ENCODE assay signal across 13 cellular contexts in genomic region chr17:2081564-2081963, GRCh38. TPM values are rescaled to one million over a fixed set of nuclear protein-coding genes. Genes with fewer than 3 reads are reported as not detected.
A peak's percentile ranks its signal among the peaks of the same experiment; 100 is the strongest.
DNase-seq lines count a peak whose midpoint lies in the region; ATAC-seq and TF ChIP-seq lines count a peak whose summit lies in the region.
"Had no signal": no experiment of that assay in that cellular context is flagged by ENCODE, and none has a peak within 500 bp of the region (broad histone marks: within the 10 kb centered on the region; RNA-seq: fewer than 3 reads in every experiment).

No MANE protein-coding gene starts in this region.

- H3K9me3 Mint-ChIP-seq in activated T-helper 17 cell treated with anti-CD3 and anti-CD28 coated beads, Interleukin-2, amount 50 U/mL, for 72 hours = no peaks in the 10 kb centered on the region
- no peaks in the 10 kb centered on the region for H3K9me3 Mint-ChIP-seq in H9

- ATAC-seq in heart left ventricle = no peak
- no peak for ATAC-seq in right cardiac atrium
- peak; percentile 75 for ATAC-seq in activated T-helper 17 cell treated with anti-CD3 and anti-CD28 coated beads, Interleukin-2, amount 50 U/mL, for 72 hours (replicated peaks)

- H3T11ph ChIP-seq in H9 (ENCODE audit: low read length) = no peak overlapping the region

- H3K18ac ChIP-seq in H9 (ENCODE audit: insufficient read length, low read depth, low read length) = no peak overlapping the region

- no peak overlapping the region for H2BK12ac ChIP-seq in H9 (ENCODE audit: insufficient read length, low read depth, low read length)

- H3K36me3 Mint-ChIP-seq in activated T-helper 17 cell treated with anti-CD3 and anti-CD28 coated beads, Interleukin-2, amount 50 U/mL, for 72 hours (ENCODE audit: low read depth) = peaks cover 98% of the 10 kb centered on the region
- peaks cover 5 to 48% (median 22%) of the 10 kb centered on the region in 3 experiments for H3K36me3 Mint-ChIP-seq in H9 (ENCODE audit: insufficient read depth in 1 of 3, low read depth in 3 of 3)

- peak overlapping the region; percentile 42 for H3K4me3 Mint-ChIP-seq in activated T-helper 17 cell treated with anti-CD3 and anti-CD28 coated beads, Interleukin-2, amount 50 U/mL, for 72 hours
- no peak overlapping the region for H3K4me3 Mint-ChIP-seq in H9

- H3K4me3 ChIP-seq in heart left ventricle (no peak overlapping the region), right cardiac atrium (ENCODE audit: low read length) (no peak overlapping the region), transverse colon (no peak overlapping the region)
- H3K4me3 ChIP-seq: coronary artery, tibial artery had no signal

- 55 to 76% (median 69%) methylated on average over 9 of the region's 9 CpGs for WGBS in heart left ventricle, 4 donors
- 76% methylated on average over 9 of the region's 9 CpGs for WGBS in right cardiac atrium
- 77 to 92% methylated on average over 4 to 9 of the region's 9 CpGs for whole genome bisulfite sequencing in transverse colon (ENCODE audit: low coverage in 1 of 2), 2 donors
- no CpG with 5 or more reads among the region's 9 CpGs for WGBS in H9 (ENCODE audit: extremely low coverage, insufficient read length, low lambda C conversion rate)

- H3K79me2 ChIP-seq in H9 (ENCODE audit: insufficient read depth, low read length) = no peaks in the 10 kb centered on the region

- no peak overlapping the region for H3K23ac ChIP-seq in H9 (ENCODE audit: insufficient read length, low read depth, low read length)

- H3K4ac ChIP-seq in H9 (ENCODE audit: low read depth, low read length) = no peak overlapping the region

- H3K23me2 ChIP-seq in H9 (ENCODE audit: insufficient read length, low read depth, low read length, poor library complexity, severe bottlenecking) = no peaks in the 10 kb centered on the region

- H2BK20ac ChIP-seq in H9 (ENCODE audit: low read depth, low read length, poor library complexity, severe bottlenecking) = no peak overlapping the region

- H3K14ac ChIP-seq in H9 (ENCODE audit: insufficient read depth, low read length) = no peak overlapping the region

- H2BK15ac ChIP-seq in H9 (ENCODE audit: low read depth, low read length) = no peak overlapping the region

- no peak overlapping the region for H4K91ac ChIP-seq in H9 (ENCODE audit: insufficient read length, low read depth, low read length)

- no peak for TF ChIP-seq EP300 in transverse colon (IDR thresholded peaks at IDR 0.05; ENCODE audit: low read depth)

- no peaks in the 10 kb centered on the region for H3K27me3 ChIP-seq in heart left ventricle
- H3K27me3 ChIP-seq in right cardiac atrium (ENCODE audit: control insufficient read depth, insufficient read depth) = no peaks in the 10 kb centered on the region
- H3K27me3 ChIP-seq in transverse colon = no peaks in the 10 kb centered on the region
- H3K27me3 ChIP-seq in H9 (ENCODE audit: insufficient read depth, low read length) = no peaks in the 10 kb centered on the region
- H3K27me3 ChIP-seq: BE2C, tibial artery had no signal

- H4K5ac ChIP-seq in H9 (ENCODE audit: insufficient read length, low read depth, low read length) = no peak overlapping the region

- H3K27me3 Mint-ChIP-seq in activated T-helper 17 cell treated with anti-CD3 and anti-CD28 coated beads, Interleukin-2, amount 50 U/mL, for 72 hours = no peaks in the 10 kb centered on the region
- H3K27me3 Mint-ChIP-seq in H9 (ENCODE audit: low read depth) = no peaks in the 10 kb centered on the region; the same call in 1 of the 2 replicates

- no peaks in the 10 kb centered on the region for H4K20me1 ChIP-seq in H9 (ENCODE audit: control insufficient read depth, insufficient read depth, insufficient read length)

- no peak overlapping the region for H4K8ac ChIP-seq in H9 (replicated peaks; ENCODE audit: insufficient read length, low read depth, low read length)

- no peak overlapping the region for H3K4me2 ChIP-seq in H9 (ENCODE audit: insufficient read depth, insufficient read length, low read length)
- H3K4me2 ChIP-seq: KMS-11 had no signal

- no peak overlapping the region for H2AFZ ChIP-seq in H9 (ENCODE audit: low read length)

- peak overlapping the region; percentile 69 for H3K27ac Mint-ChIP-seq in activated T-helper 17 cell treated with anti-CD3 and anti-CD28 coated beads, Interleukin-2, amount 50 U/mL, for 72 hours
- peak overlapping the region in 1 of 3 experiments; percentile 8; a peak in 1 of 7 replicates for H3K27ac Mint-ChIP-seq in H9

- H2AK5ac ChIP-seq in H9 (ENCODE audit: insufficient read length, low read length) = no peak overlapping the region

- POLR2A ChIA-PET in GM10248 (lab: Yijun Ruan, JAX) = no interaction called here

- H3K56ac ChIP-seq in H9 (ENCODE audit: insufficient read length, low read depth, low read length) = no peak overlapping the region

- H3K9me3 ChIP-seq in heart left ventricle (no peaks in the 10 kb centered on the region), right cardiac atrium (ENCODE audit: control insufficient read depth, low read length) (no peaks in the 10 kb centered on the region), transverse colon (no peaks in the 10 kb centered on the region), H9 (ENCODE audit: control insufficient read depth, low read depth, low read length) (no peaks in the 10 kb centered on the region)
- H3K9me3 ChIP-seq: BE2C, tibial artery had no signal

- H3K4me1 Mint-ChIP-seq in activated T-helper 17 cell treated with anti-CD3 and anti-CD28 coated beads, Interleukin-2, amount 50 U/mL, for 72 hours = peaks cover 21% of the 10 kb centered on the region
- no peaks in the 10 kb centered on the region for H3K4me1 Mint-ChIP-seq in H9

- no peak overlapping the region for H3K9ac ChIP-seq in H9 (ENCODE audit: extremely low read depth, insufficient read length, low read length)
- H3K9ac ChIP-seq: KMS-11 had no signal

- CTCF ChIA-PET in GM10248 (lab: Yijun Ruan, JAX) = interaction anchor here (1.4 to 12.7 kb wide), 7 partner anchors 11 to 163 kb away, joined by 5 to 188 read pairs (median 8); partner anchors contain the start of gene HIC1

- H2BK5ac ChIP-seq in H9 (ENCODE audit: insufficient read length, low read length) = no peak overlapping the region

- no peaks in the 10 kb centered on the region for H3K79me1 ChIP-seq in H9 (ENCODE audit: insufficient read depth, low read depth, low read length, poor library complexity, severe bottlenecking)

- H3K27ac ChIP-seq in heart left ventricle (peak overlapping the region in 9 of 12 donors; percentile 20 to 95 (median 92)), right cardiac atrium (ENCODE audit: low read length) (no peak overlapping the region), transverse colon (peak overlapping the region; percentile 89 to 91 (median 90)), H9 (ENCODE audit: insufficient read length, low read depth, low read length) (no peak overlapping the region)
- H3K27ac ChIP-seq: coronary artery, KMS-11, tibial artery had no signal

- DNase-seq in heart left ventricle (no peak), right cardiac atrium (no peak), islet precursor cell (peak; percentile 59), transverse colon (no peak), COR-L47 (lab: John Stamatoyannopoulos, UW) (no peak), H9 (no peak), GM10248 (ENCODE audit: extremely low spot score) (no peak)
- DNase-seq: tibial artery had no signal

- TF ChIP-seq CTCF in heart left ventricle (IDR thresholded peaks at IDR 0.05) (no peak), transverse colon (IDR thresholded peaks at IDR 0.05) (no peak), H9 (conservative IDR thresholded peaks at IDR 0.05) (no peak), GM10248 (IDR thresholded peaks at IDR 0.05; ENCODE audit: control extremely low read depth, extremely low read depth, low read depth, missing control alignments) (no peak)

- in situ Hi-C loops in transverse colon (cut with MboI; ENCODE audit: low pct_ligation_motif_present in 1 of 4, low pct_unique_long_range_greater_than_20kb in 1 of 4, low sequenced_read_pairs in 3 of 4) = no loop called here

- intact Hi-C loops in heart left ventricle (cut with DNase I) (loop anchor here in 1 of 10 donors (5.0 kb wide), 1 partner anchor 41 kb away; no protein-coding TSS in a partner anchor), right cardiac atrium (cut with DNase I) (no loop called here), transverse colon (cut with DNase I; ENCODE audit: low total_unique reads) (loop anchor here (10.0 kb wide), 1 partner anchor 93 kb away; no protein-coding TSS in a partner anchor)

- H2BK120ac ChIP-seq in H9 (ENCODE audit: low read depth, low read length, poor library complexity, severe bottlenecking) = no peak overlapping the region

- H3K4me1 ChIP-seq in heart left ventricle (peaks cover 12 to 62% (median 52%) of the 10 kb centered on the region in 12 donors), right cardiac atrium (ENCODE audit: control insufficient read depth, insufficient read depth, low read length) (peaks cover 34% of the 10 kb centered on the region), transverse colon (peaks cover 25 to 52% (median 34%) of the 10 kb centered on the region in 4 donors), H9 (ENCODE audit: insufficient read depth, low read length) (no peaks in the 10 kb centered on the region)

- TF ChIP-seq POLR2A in heart left ventricle (IDR thresholded peaks at IDR 0.05) (no peak), transverse colon (IDR thresholded peaks at IDR 0.05) (no peak)

- H3K36me3 ChIP-seq in heart left ventricle (peaks cover 0 to 59% (median 51%) of the 10 kb centered on the region in 9 donors), transverse colon (peaks cover 0 to 8% (median 2%) of the 10 kb centered on the region in 4 donors)
- H3K36me3 ChIP-seq: BE2C had no signal

RNA-seq across cellular contexts. Expression of gene HIC1, which starts 26.7 kb away (rescaled TPM):
- total RNA-seq in heart left ventricle (10 to 100 TPM in 7 of 9 donors, 1 to 10 TPM in 2; 8.9 to 29.6 (median 16.7) TPM), right cardiac atrium (10 to 100 TPM; 16.9 to 33.0 (median 24.7) TPM), transverse colon (10 to 100 TPM in 2 of 4 donors, 1 to 10 TPM in 2; 9.1 to 32.5 (median 14.7) TPM), H9 (2021) (1.8 and 2.7 TPM in 2 replicates)
- polyA plus RNA-seq in heart left ventricle (10 to 100 TPM in 1 of 2 donors, 1 to 10 TPM in 1; 8.3 to 11.7 TPM), right cardiac atrium (10.3 TPM)
- 10 to 100 TPM; 22.8 to 24.4 TPM for total RNA-seq in activated T-helper 17 cell treated with anti-CD3 and anti-CD28 coated beads, Interleukin-2, amount 50 U/mL, for 72 hours

RNA-seq across cellular contexts. Expression of gene OVCA2, which starts 39.7 kb away (rescaled TPM):
- 10 to 100 TPM; 16.0 to 30.2 (median 20.0) TPM for total RNA-seq in heart left ventricle
- 10 to 100 TPM; 26.6 to 52.4 TPM for polyA plus RNA-seq in heart left ventricle
- 10 to 100 TPM; 15.3 to 29.4 (median 20.5) TPM for total RNA-seq in right cardiac atrium
- 35.6 TPM for polyA plus RNA-seq in right cardiac atrium
- 10 to 100 TPM; 20.7 to 39.3 TPM for total RNA-seq in activated T-helper 17 cell treated with anti-CD3 and anti-CD28 coated beads, Interleukin-2, amount 50 U/mL, for 72 hours
- 10 to 100 TPM in 3 of 4 donors, 1 to 10 TPM in 1; 5.4 to 73.3 (median 36.9) TPM for total RNA-seq in transverse colon
- 24.2 and 24.6 TPM in 2 replicates for total RNA-seq in H9 (2021)

RNA-seq across cellular contexts. Expression of gene DPH1, which starts 51.6 kb away (rescaled TPM):
- total RNA-seq in heart left ventricle (10 to 100 TPM; 14.0 to 38.1 (median 27.6) TPM), right cardiac atrium (10 to 100 TPM; 24.7 to 30.7 (median 27.5) TPM), transverse colon (10 to 100 TPM; 32.4 to 88.8 (median 58.9) TPM), H9 (2021) (27.5 and 31.3 TPM in 2 replicates)
- polyA plus RNA-seq in heart left ventricle (10 to 100 TPM; 18.8 to 23.4 TPM), right cardiac atrium (20.5 TPM)
- 10 to 100 TPM; 36.9 to 40.2 TPM for total RNA-seq in activated T-helper 17 cell treated with anti-CD3 and anti-CD28 coated beads, Interleukin-2, amount 50 U/mL, for 72 hours

RNA-seq across cellular contexts. Expression of gene RTN4RL1, which starts 56.4 kb away (rescaled TPM):
- total RNA-seq in heart left ventricle = 1 to 10 TPM; 1.7 to 4.2 (median 2.7) TPM
- polyA plus RNA-seq in heart left ventricle = 1 to 10 TPM; 2.2 to 4.9 TPM
- 1 to 10 TPM; 3.9 to 5.7 (median 4.2) TPM for total RNA-seq in right cardiac atrium
- 5.4 TPM for polyA plus RNA-seq in right cardiac atrium
- under 1 TPM in 1 of 2 donors, not detected in 1; 0.09 TPM for total RNA-seq in activated T-helper 17 cell treated with anti-CD3 and anti-CD28 coated beads, Interleukin-2, amount 50 U/mL, for 72 hours
- under 1 TPM in 3 of 4 donors, not detected in 1; 0.27 to 0.60 (median 0.48) TPM for total RNA-seq in transverse colon
- total RNA-seq in H9 (2021) = 0.18 and 0.22 TPM in 2 replicates
- total RNA-seq: H1 had no signal

Comparison
In these comparisons a context has a peak if more than half of its experiments do, and no peak if none do; other contexts are left out.
1. H3K27ac ChIP-seq: peak in heart left ventricle (9 of 12) and transverse colon (4 of 4); none in right cardiac atrium (single experiment) and H9 (single experiment).